ENCODE assay signal across 8 cellular contexts in genomic region chr22:42080287-42080686, GRCh38. TPM values are rescaled to one million over a fixed set of nuclear protein-coding genes. Genes with fewer than 3 reads are reported as not detected.
A peak's percentile ranks its signal among the peaks of the same experiment; 100 is the strongest.
DNase-seq lines count a peak whose midpoint lies in the region; ATAC-seq, FAIRE-seq and TF ChIP-seq lines count a peak whose summit lies in the region.

No MANE protein-coding gene starts in this region.

- TF ChIP-seq CTCF in mammary epithelial cell (conservative IDR thresholded peaks at IDR 0.05 in 1 of 2, IDR thresholded peaks at IDR 0.05 in 1 of 2; ENCODE audit: extremely low read depth in 1 of 2, insufficient read depth in 1 of 2, low read depth in 1 of 2, low read length in 2 of 2), result no peak
- TF ChIP-seq CTCF in kidney (IDR thresholded peaks at IDR 0.05; ENCODE audit: borderline replicate concordance, extremely low read depth, insufficient read depth), result no peak
- TF ChIP-seq CTCF in spleen (IDR thresholded peaks at IDR 0.05 in 8 of 11, conservative IDR thresholded peaks at IDR 0.05 in 3 of 11), result no peak

- H4K20me1 ChIP-seq in mammary epithelial cell (ENCODE audit: insufficient read depth, low read length), result no peaks in the 10 kb centered on the region

- DNase-seq in DMS53 (lab: John Stamatoyannopoulos, UW) (peak; percentile 71), DMS53 treated with DMSO at 0.1 percent for 48 hours (lab: John Stamatoyannopoulos, UW; ENCODE audit: unreplicated experiment) (no peak), NCI-H69 (lab: John Stamatoyannopoulos, UW) (peak; percentile 65), mammary epithelial cell (peak; percentile 29), kidney (no peak), spleen (peak; percentile 82)

- peak overlapping the region; percentile 68 to 92 (median 76) for H3K4me3 ChIP-seq in mammary epithelial cell (replicated peaks in 1 of 3; ENCODE audit: insufficient read depth in 1 of 3, low read depth in 2 of 3, low read length in 3 of 3)
- peak overlapping the region; percentile 89 to 97 for H3K4me3 ChIP-seq in kidney (ENCODE audit: low read length in 2 of 2)
- H3K4me3 ChIP-seq in spleen, result peak overlapping the region; percentile 51 to 74 (median 68)

- in situ Hi-C loops in mammary epithelial cell (cut with MboI; ENCODE audit: low sequenced_read_pairs in 2 of 2), result loop anchor here in 1 of 2 donors (10.0 kb wide), 1 partner anchor 355 kb away; the partner anchor contains the start of gene NFAM1

- no peaks in the 10 kb centered on the region for H3K27me3 ChIP-seq in mammary epithelial cell (ENCODE audit: insufficient read depth, low read length)
- no peaks in the 10 kb centered on the region for H3K27me3 ChIP-seq in spleen (replicated peaks in 1 of 7)

- H3K4me1 ChIP-seq in mammary epithelial cell (ENCODE audit: insufficient read depth, low read length) (peaks cover 16% of the 10 kb centered on the region), kidney (ENCODE audit: control insufficient read depth in 1 of 2, insufficient read depth in 1 of 2, low read depth in 1 of 2, low read length in 2 of 2) (peaks cover 11 to 21% of the 10 kb centered on the region in 2 donors), spleen (peaks cover 17 to 81% (median 55%) of the 10 kb centered on the region in 6 donors)

- H3K9me3 ChIP-seq in mammary epithelial cell (replicated peaks; ENCODE audit: insufficient read depth, low read length) (no peaks in the 10 kb centered on the region), kidney (ENCODE audit: control insufficient read depth in 1 of 2, low read length in 2 of 2) (no peaks in the 10 kb centered on the region), spleen (no peaks in the 10 kb centered on the region)

- H3K27ac ChIP-seq in mammary epithelial cell (ENCODE audit: insufficient read depth, low read depth, low read length) (peak overlapping the region; percentile 45), kidney (ENCODE audit: low read depth in 2 of 2, low read length in 2 of 2) (peak overlapping the region; percentile 94 to 99), spleen (peak overlapping the region; percentile 97 to 99 (median 98))

- ATAC-seq in HG03135 (IDR thresholded peaks at IDR 0.05; ENCODE audit: unreplicated experiment), result no peak
- ATAC-seq in GM19328 (IDR thresholded peaks at IDR 0.05; ENCODE audit: unreplicated experiment), result no peak

- WGBS in mammary epithelial cell (ENCODE audit: low coverage, missing lambda C conversion rate), result 2% methylated on average over 14 of the region's 14 CpGs
- WGBS in spleen, 5 donors, result 0 to 7% (median 2%) methylated on average over 14 of the region's 14 CpGs

- peak overlapping the region; percentile 96 for H2AFZ ChIP-seq in mammary epithelial cell (ENCODE audit: low read depth, low read length)

- intact Hi-C loops in mammary epithelial cell (cut with micrococcal nuclease), result loop anchor here (10.0 kb wide), 1 partner anchor 245 kb away; the partner anchor contains the start of gene SREBF2
- intact Hi-C loops in kidney (cut with DNase I), result no loop called here
- intact Hi-C loops in spleen (cut with DNase I; ENCODE audit: low total_unique reads), result no loop called here

- peaks cover 17% of the 10 kb centered on the region for H3K79me2 ChIP-seq in mammary epithelial cell (ENCODE audit: insufficient read depth, low read length)

- H3K36me3 ChIP-seq in mammary epithelial cell (ENCODE audit: insufficient read depth, low read length), result peaks cover under 1% of the 10 kb centered on the region
- H3K36me3 ChIP-seq in kidney (ENCODE audit: control insufficient read depth in 1 of 2, insufficient read depth in 2 of 2, low read length in 2 of 2), result peaks cover 11 to 27% of the 10 kb centered on the region in 2 donors
- H3K36me3 ChIP-seq in spleen, result peaks cover 0 to 62% (median 28%) of the 10 kb centered on the region in 6 donors

- no peak for TF ChIP-seq POLR2A in spleen (IDR thresholded peaks at IDR 0.05)

- H3K9ac ChIP-seq in mammary epithelial cell (ENCODE audit: insufficient read depth, low read length) (peak overlapping the region; percentile 88), kidney (ENCODE audit: low read length in 2 of 2) (peak overlapping the region; percentile 42 to 74)

- no TSS peak for BruUV-seq in mammary epithelial cell (replicated peaks; lab: Mats Ljungman, UMichigan)

- no peak for FAIRE-seq in kidney (lab: Jason Lieb, UNC)

- dilution Hi-C loops in mammary epithelial cell (cut with HindIII; ENCODE audit: low sequenced_read_pairs), result no loop called here

- peak overlapping the region; percentile 95 for H3K4me2 ChIP-seq in mammary epithelial cell (ENCODE audit: insufficient read depth, low read depth, low read length)

- CTCF ChIA-PET in mammary epithelial cell (lab: Charles Lee; ENCODE audit: low non-redundant PET), result no interaction called here

RNA-seq across cellular contexts. Expression of gene SMDT1, which starts 0.8 kb away (rescaled TPM):
- total RNA-seq in mammary epithelial cell (10 to 100 TPM in 1 of 2 donors, 1 to 10 TPM in 1; 2.7 to 47.1 TPM), kidney (113 TPM), spleen (10 to 100 TPM; 13.6 to 91.4 (median 69.6) TPM)
- polyA plus RNA-seq in mammary epithelial cell (35.9 TPM), kidney (ENCODE audit: insufficient read depth, low read depth, low replicate concordance) (264 TPM), spleen (100 to 1,000 TPM in 1 of 3 donors, 10 to 100 TPM in 2; 79.9 to 171 (median 90.7) TPM)
- 21.2 TPM for polyA minus RNA-seq in mammary epithelial cell

RNA-seq across cellular contexts. Expression of gene PHETA2, which starts 6.2 kb away (rescaled TPM):
- total RNA-seq in mammary epithelial cell (1 to 10 TPM in 1 of 2 donors, under 1 TPM in 1; 0.71 to 4.3 TPM), kidney (10.4 TPM), spleen (10 to 100 TPM in 3 of 7 donors, 1 to 10 TPM in 4; 6.8 to 11.5 (median 9.6) TPM)
- polyA plus RNA-seq in mammary epithelial cell (1.3 TPM), kidney (ENCODE audit: insufficient read depth, low read depth, low replicate concordance) (6.3 TPM), spleen (1 to 10 TPM; 3.1 to 5.5 (median 4.3) TPM)
- polyA minus RNA-seq in mammary epithelial cell, result 3.8 TPM

RNA-seq across cellular contexts. Expression of gene NAGA, which starts 9.7 kb away (rescaled TPM):
- 10 to 100 TPM; 15.8 to 23.5 TPM for total RNA-seq in mammary epithelial cell
- polyA plus RNA-seq in mammary epithelial cell, result 22.1 TPM
- polyA minus RNA-seq in mammary epithelial cell, result 44.7 TPM
- total RNA-seq in kidney, result 29.8 TPM
- 27.0 TPM for polyA plus RNA-seq in kidney (ENCODE audit: insufficient read depth, low read depth, low replicate concordance)
- total RNA-seq in spleen, result 10 to 100 TPM; 20.2 to 60.2 (median 34.1) TPM
- polyA plus RNA-seq in spleen, result 1 to 10 TPM; 7.0 to 7.4 (median 7.1) TPM

RNA-seq across cellular contexts. Expression of gene NDUFA6, which starts 10.3 kb away (rescaled TPM):
- total RNA-seq in mammary epithelial cell (10 to 100 TPM; 32.2 to 98.7 TPM), kidney (69.0 TPM), spleen (10 to 100 TPM; 31.1 to 44.9 (median 36.8) TPM)
- polyA plus RNA-seq in mammary epithelial cell (57.6 TPM), kidney (ENCODE audit: insufficient read depth, low read depth, low replicate concordance) (317 TPM), spleen (10 to 100 TPM; 50.2 to 73.8 (median 64.2) TPM)
- polyA minus RNA-seq in mammary epithelial cell, result 32.3 TPM

RNA-seq across cellular contexts. Expression of gene CYP2D6, which starts 50.3 kb away (rescaled TPM):
- 1 to 10 TPM; 1.0 to 2.7 TPM for total RNA-seq in mammary epithelial cell
- polyA plus RNA-seq in mammary epithelial cell, result 0.32 TPM
- polyA minus RNA-seq in mammary epithelial cell, result not detected
- 3.2 TPM for total RNA-seq in kidney
- 0.39 TPM for polyA plus RNA-seq in kidney (ENCODE audit: insufficient read depth, low read depth, low replicate concordance)
- 1 to 10 TPM; 1.2 to 3.6 (median 2.1) TPM for total RNA-seq in spleen
- 1 to 10 TPM; 2.4 to 3.5 (median 3.0) TPM for polyA plus RNA-seq in spleen

Comparison
In these comparisons a context has a peak if more than half of its experiments do, and no peak if none do; other contexts are left out.
1. DNase-seq: peak in DMS53 (single experiment), NCI-H69 (single experiment), mammary epithelial cell (single experiment) and spleen (single experiment); none in DMS53 treated with DMSO at 0.1 percent for 48 hours (single experiment) and kidney (single experiment).
2. H3K27ac ChIP-seq: peak in every context shown above with its lines; median percentile 98 in spleen; 96 in kidney; 45 in mammary epithelial cell.
3. Peak in every context shown above with its lines, with median percentiles within 50 percentile points of each other: H3K4me3 ChIP-seq.